Comparison of ENCODE assay signal across 14 cellular contexts in the genomic region with DNA sequence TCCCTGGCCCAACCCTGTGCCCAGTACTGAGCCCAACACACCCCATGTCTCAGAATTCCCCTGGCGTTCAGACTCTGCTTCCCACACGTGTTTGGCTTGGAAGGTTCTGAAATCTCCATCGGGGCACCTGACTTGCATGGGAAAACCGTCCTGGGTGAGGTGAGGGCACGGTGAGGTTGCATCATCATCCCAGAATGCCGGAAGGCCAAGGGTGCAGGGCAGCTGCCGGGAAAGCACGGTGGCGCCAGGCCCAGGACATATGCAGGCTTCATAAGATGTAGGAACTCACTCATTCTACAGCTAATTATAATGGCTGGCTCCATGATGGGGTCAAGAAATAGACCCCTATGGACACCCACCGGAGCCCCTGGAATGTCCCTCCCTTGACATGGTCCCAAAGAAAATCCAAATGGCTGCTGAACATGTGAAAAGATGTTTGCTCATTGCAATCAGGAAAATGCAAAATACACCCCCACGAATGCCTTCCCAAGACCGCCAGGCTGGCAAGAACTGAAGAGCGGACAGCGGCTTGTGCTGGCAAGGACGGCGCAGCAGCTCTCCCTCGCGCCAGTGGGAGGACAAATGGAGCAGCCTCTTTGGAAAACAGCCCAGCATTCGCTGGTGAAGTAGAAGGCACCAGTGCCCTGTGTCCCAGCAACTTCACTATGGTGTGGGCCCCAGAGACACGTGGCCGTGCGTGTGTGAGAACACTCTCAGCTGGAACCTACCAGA. TPM values are rescaled to one million over a fixed set of nuclear protein-coding genes. Genes with fewer than 3 reads are reported as not detected.
DNase-seq lines count a peak whose midpoint lies in the region; ATAC-seq, FAIRE-seq and TF ChIP-seq lines count a peak whose summit lies in the region.
"Had no signal": no experiment of that assay in that cellular context is flagged by ENCODE, and none has a peak within 500 bp of the region (broad histone marks: within the 10 kb centered on the region; RNA-seq: fewer than 3 reads in every experiment).

No MANE protein-coding gene starts in this region.

- H2BK15ac ChIP-seq in H1 (ENCODE audit: low read length): peak overlapping the region; percentile 72; the same call in 1 of the 2 replicates

- H4K5ac ChIP-seq in H1 (ENCODE audit: insufficient read length, low read depth, low read length): no peak overlapping the region

- TF ChIP-seq CTCF in H1 (IDR thresholded peaks at IDR 0.05; ENCODE audit: control extremely low read depth in 1 of 3, insufficient read depth in 1 of 3, low read depth in 1 of 3, low read length in 3 of 3): no peak

- H3K4me3 ChIP-seq in H1 (ENCODE audit: extremely low read depth in 1 of 4, insufficient read depth in 2 of 4, low read depth in 3 of 4, low read length in 4 of 4): no peak overlapping the region
- H3K4me3 ChIP-seq: MG63, skin epidermis had no signal

- no peak for TF ChIP-seq RAD21 in H1 (IDR thresholded peaks at IDR 0.05 in 1 of 2, conservative IDR thresholded peaks at IDR 0.05 in 1 of 2; ENCODE audit: low read depth in 2 of 2, low read length in 2 of 2)

- no peak overlapping the region for H2BK20ac ChIP-seq in H1 (ENCODE audit: low read length)

- no peak overlapping the region for H2BK12ac ChIP-seq in H1 (ENCODE audit: low read depth, low read length)

- no peak overlapping the region for H4K91ac ChIP-seq in H1 (replicated peaks; ENCODE audit: insufficient read length, low read length)

- no peak for TF ChIP-seq POLR2A in H1 (IDR thresholded peaks at IDR 0.05; ENCODE audit: control extremely low read depth in 1 of 2, low read depth in 2 of 2, low read length in 2 of 2)

- H3K4ac ChIP-seq in H1 (replicated peaks; ENCODE audit: insufficient read length, low read depth, low read length): no peak overlapping the region

- peak overlapping the region; percentile 83 for H4K8ac ChIP-seq in H1 (ENCODE audit: extremely low read depth, insufficient read depth, low read length)

- intact Hi-C loops in activated naive CD4-positive, alpha-beta T cell treated with anti-CD3 and anti-CD28 coated beads for 36 hours (cut with micrococcal nuclease): no loop called here

- H3K27ac ChIP-seq in H1 (ENCODE audit: low read depth, low read length): no peak overlapping the region
- H3K27ac ChIP-seq: skin epidermis had no signal

- no peaks in the 10 kb centered on the region for H3K9me3 ChIP-seq in H1 (ENCODE audit: insufficient read depth in 2 of 2, low read depth in 1 of 2, low read length in 1 of 2)
- H3K9me3 ChIP-seq: MG63 had no signal

- H3K56ac ChIP-seq in H1 (replicated peaks; ENCODE audit: insufficient read length, low read depth, low read length): no peak overlapping the region

- H2BK120ac ChIP-seq in H1 (replicated peaks; ENCODE audit: low read depth, low read length): no peak overlapping the region

- H3K18ac ChIP-seq in H1 (ENCODE audit: extremely low read depth, low read length): no peak overlapping the region

- H3K9me3 Mint-ChIP-seq in activated naive CD4-positive, alpha-beta T cell treated with anti-CD3 and anti-CD28 coated beads, Interleukin-2, amount 10 ng/mL, durations not matched to agents 7 days and 5 days: no peaks in the 10 kb centered on the region
- H3K9me3 Mint-ChIP-seq in activated naive CD4-positive, alpha-beta T cell treated with anti-CD3 and anti-CD28 coated beads for 36 hours: no peaks in the 10 kb centered on the region
- H3K9me3 Mint-ChIP-seq: activated naive CD8-positive, alpha-beta T cell treated with anti-CD3 and anti-CD28 coated beads, Interleukin-2, amount 50 U/mL, for 24 hours; dendritic cell treated with granulocyte-macrophage colony-stimulating factor and Interleukin-4, amounts not matched to agents 40 ng/mL and 50 ng/mL, for 4 days had no signal

- H3K79me2 ChIP-seq in H1 (ENCODE audit: control insufficient read depth in 1 of 2, insufficient read depth in 2 of 2, low read length in 2 of 2): peaks cover 0 to 10% of the 10 kb centered on the region in 2 experiments; a peak in 1 of 4 replicates

- peak overlapping the region; percentile 23 for H3K4me3 Mint-ChIP-seq in activated naive CD4-positive, alpha-beta T cell treated with anti-CD3 and anti-CD28 coated beads, Interleukin-2, amount 10 ng/mL, durations not matched to agents 7 days and 5 days
- H3K4me3 Mint-ChIP-seq in activated naive CD4-positive, alpha-beta T cell treated with anti-CD3 and anti-CD28 coated beads for 36 hours: no peak overlapping the region
- H3K4me3 Mint-ChIP-seq: activated CD8-positive, alpha-beta memory T cell treated with anti-CD3 and anti-CD28 coated beads, Interleukin-2, amount 10 ng/mL, durations not matched to agents 7 days and 5 days; activated naive CD8-positive, alpha-beta T cell treated with anti-CD3 and anti-CD28 coated beads, Interleukin-2, amount 50 U/mL, for 24 hours; dendritic cell treated with granulocyte-macrophage colony-stimulating factor and Interleukin-4, amounts not matched to agents 40 ng/mL and 50 ng/mL, for 4 days had no signal

- H3K36me3 Mint-ChIP-seq in activated naive CD4-positive, alpha-beta T cell treated with anti-CD3 and anti-CD28 coated beads, Interleukin-2, amount 10 ng/mL, durations not matched to agents 7 days and 5 days: no peaks in the 10 kb centered on the region
- H3K36me3 Mint-ChIP-seq in activated naive CD4-positive, alpha-beta T cell treated with anti-CD3 and anti-CD28 coated beads for 36 hours (ENCODE audit: low read depth): no peaks in the 10 kb centered on the region
- H3K36me3 Mint-ChIP-seq: activated CD8-positive, alpha-beta memory T cell treated with anti-CD3 and anti-CD28 coated beads, Interleukin-2, amount 10 ng/mL, durations not matched to agents 7 days and 5 days had no signal

- no peak for FAIRE-seq in H1 (lab: Jason Lieb, UNC)
- FAIRE-seq: A204.1 had no signal

- TF ChIP-seq EP300 in H1 (IDR thresholded peaks at IDR 0.05; ENCODE audit: borderline replicate concordance in 1 of 2, low read depth in 2 of 2, low read length in 2 of 2): no peak

- H3K9ac ChIP-seq in H1 (replicated peaks in 1 of 4; ENCODE audit: extremely low read depth in 1 of 4, low read depth in 3 of 4, low read length in 3 of 4): no peak overlapping the region

- H3K79me1 ChIP-seq in H1 (ENCODE audit: low read depth, low read length): peaks cover 20% of the 10 kb centered on the region

- no peak overlapping the region; a peak in 1 of 4 replicates for H3K4me2 ChIP-seq in H1 (ENCODE audit: insufficient read depth in 1 of 2, low read depth in 2 of 2, low read length in 2 of 2)

- H2AFZ ChIP-seq in H1 (ENCODE audit: low read length): no peak overlapping the region

- DNase-seq in activated naive CD4-positive, alpha-beta T cell treated with anti-CD3 and anti-CD28 coated beads, Interleukin-2, amount 10 ng/mL, durations not matched to agents 7 days and 5 days: no peak
- DNase-seq in activated naive CD4-positive, alpha-beta T cell treated with anti-CD3 and anti-CD28 coated beads for 36 hours: no peak
- no peak for DNase-seq in H1 (ENCODE audit: low read depth in 1 of 2, low spot score in 2 of 2)
- DNase-seq in middle frontal gyrus (ENCODE audit: extremely low spot score, low spot score): peak; percentile 71
- DNase-seq in NCI-H446 (lab: John Stamatoyannopoulos, UW): no peak
- no peak for DNase-seq in NCI-H82 (lab: John Stamatoyannopoulos, UW)
- DNase-seq: activated CD8-positive, alpha-beta memory T cell treated with anti-CD3 and anti-CD28 coated beads, Interleukin-2, amount 10 ng/mL, durations not matched to agents 7 days and 5 days; activated naive CD8-positive, alpha-beta T cell treated with anti-CD3 and anti-CD28 coated beads, Interleukin-2, amount 50 U/mL, for 24 hours; MG63 had no signal

- 92% methylated on average over 22 of the region's 22 CpGs; no CpG with 5 or more reads in 1 of the 2 experiments for WGBS in H1 (ENCODE audit: extremely low coverage in 1 of 2, insufficient coverage in 1 of 2, insufficient read length in 1 of 2, insufficient replicate concordance in 2 of 2, low coverage in 1 of 2, low lambda C conversion rate in 2 of 2, missing lambda C conversion rate in 1 of 2), 2 experiments

- peak overlapping the region; percentile 55; the same call in 1 of the 2 replicates for H2BK5ac ChIP-seq in H1 (ENCODE audit: low read depth, low read length)

- H3K4me1 ChIP-seq in H1 (replicated peaks in 1 of 4; ENCODE audit: control insufficient read depth in 3 of 4, insufficient read depth in 4 of 4, low read length in 3 of 4): peaks cover 3 to 51% (median 24%) of the 10 kb centered on the region in 4 experiments

- peaks cover 0 to 3% (median 0%) of the 10 kb centered on the region in 4 experiments; a peak in 2 of 7 replicates for H3K27me3 ChIP-seq in H1 (replicated peaks in 1 of 4; ENCODE audit: control insufficient read depth in 3 of 4, extremely low read depth in 1 of 4, insufficient read depth in 3 of 4, low read length in 3 of 4)
- H3K27me3 ChIP-seq: MG63 had no signal

- H3K23me2 ChIP-seq in H1 (ENCODE audit: low read depth, low read length): peaks cover 9% of the 10 kb centered on the region; the same call in 1 of the 2 replicates

- H3K14ac ChIP-seq in H1 (ENCODE audit: insufficient read length): no peak overlapping the region

- no peak overlapping the region for H3K27ac Mint-ChIP-seq in activated naive CD4-positive, alpha-beta T cell treated with anti-CD3 and anti-CD28 coated beads, Interleukin-2, amount 10 ng/mL, durations not matched to agents 7 days and 5 days
- H3K27ac Mint-ChIP-seq in activated naive CD4-positive, alpha-beta T cell treated with anti-CD3 and anti-CD28 coated beads for 36 hours: no peak overlapping the region
- H3K27ac Mint-ChIP-seq: activated CD8-positive, alpha-beta memory T cell treated with anti-CD3 and anti-CD28 coated beads, Interleukin-2, amount 10 ng/mL, durations not matched to agents 7 days and 5 days; activated naive CD8-positive, alpha-beta T cell treated with anti-CD3 and anti-CD28 coated beads, Interleukin-2, amount 50 U/mL, for 24 hours; dendritic cell treated with granulocyte-macrophage colony-stimulating factor and Interleukin-4, amounts not matched to agents 40 ng/mL and 50 ng/mL, for 4 days had no signal

- POLR2A ChIA-PET in H1 (lab: Charles Lee; ENCODE audit: partially characterized antibody): interaction anchor here (0.8 to 2.5 kb wide), 7 partner anchors 10 to 65 kb away, joined by 3 to 6 read pairs (median 4); no protein-coding TSS in a partner anchor

- no peaks in the 10 kb centered on the region for H3K4me1 Mint-ChIP-seq in activated naive CD4-positive, alpha-beta T cell treated with anti-CD3 and anti-CD28 coated beads, Interleukin-2, amount 10 ng/mL, durations not matched to agents 7 days and 5 days
- H3K4me1 Mint-ChIP-seq in activated naive CD4-positive, alpha-beta T cell treated with anti-CD3 and anti-CD28 coated beads for 36 hours (ENCODE audit: low read depth): no peaks in the 10 kb centered on the region
- H3K4me1 Mint-ChIP-seq: activated CD8-positive, alpha-beta memory T cell treated with anti-CD3 and anti-CD28 coated beads, Interleukin-2, amount 10 ng/mL, durations not matched to agents 7 days and 5 days; activated naive CD8-positive, alpha-beta T cell treated with anti-CD3 and anti-CD28 coated beads, Interleukin-2, amount 50 U/mL, for 24 hours had no signal

- peaks cover 0 to 18% of the 10 kb centered on the region in 2 experiments for H4K20me1 ChIP-seq in H1 (replicated peaks in 1 of 2; ENCODE audit: control insufficient read depth in 1 of 2, insufficient read depth in 2 of 2, low read length in 2 of 2)

- no peak overlapping the region for H3K23ac ChIP-seq in H1 (ENCODE audit: insufficient read length)

- CTCF ChIA-PET in activated naive CD4-positive, alpha-beta T cell treated with anti-CD3 and anti-CD28 coated beads, Interleukin-2, amount 10 ng/mL, durations not matched to agents 7 days and 5 days (lab: Charles Lee): no interaction called here
- CTCF ChIA-PET in activated naive CD4-positive, alpha-beta T cell treated with anti-CD3 and anti-CD28 coated beads for 36 hours (lab: Charles Lee): no interaction called here
- CTCF ChIA-PET in H1 (lab: Charles Lee; ENCODE audit: partially characterized antibody): interaction anchor here (0.7 to 3.8 kb wide), 4 partner anchors 15 to 138 kb away, joined by 3 to 18 read pairs (median 4); no protein-coding TSS in a partner anchor

- ATAC-seq in GM18498 (IDR thresholded peaks at IDR 0.05; ENCODE audit: unreplicated experiment) (no peak), GM19397 (IDR thresholded peaks at IDR 0.05; ENCODE audit: unreplicated experiment) (no peak)
- ATAC-seq: activated CD8-positive, alpha-beta memory T cell treated with anti-CD3 and anti-CD28 coated beads, Interleukin-2, amount 10 ng/mL, durations not matched to agents 7 days and 5 days; activated naive CD8-positive, alpha-beta T cell treated with anti-CD3 and anti-CD28 coated beads, Interleukin-2, amount 50 U/mL, for 24 hours had no signal

- no peak overlapping the region for H2AK5ac ChIP-seq in H1 (ENCODE audit: low read depth, low read length)

- H3K27me3 Mint-ChIP-seq in activated naive CD4-positive, alpha-beta T cell treated with anti-CD3 and anti-CD28 coated beads, Interleukin-2, amount 10 ng/mL, durations not matched to agents 7 days and 5 days: peaks cover 49% of the 10 kb centered on the region
- H3K27me3 Mint-ChIP-seq in activated naive CD4-positive, alpha-beta T cell treated with anti-CD3 and anti-CD28 coated beads for 36 hours (ENCODE audit: low read depth): peaks cover 18% of the 10 kb centered on the region

- H3K36me3 ChIP-seq in H1 (ENCODE audit: control insufficient read depth in 2 of 4, insufficient read depth in 4 of 4, low read length in 3 of 4): peaks cover 2 to 9% (median 3%) of the 10 kb centered on the region in 4 experiments; a peak in 4 of 8 replicates
- H3K36me3 ChIP-seq: MG63 had no signal

RNA-seq across cellular contexts. Expression of a gene that starts 2.3 kb away (rescaled TPM):
- not detected for total RNA-seq in activated naive CD4-positive, alpha-beta T cell treated with anti-CD3 and anti-CD28 coated beads for 36 hours
- 16.7 and 19.3 TPM in 2 replicates for total RNA-seq in H1 (2021; fragmentation: NEBNext Ultra II Directional; extraction: Animal tissue kit (Norgen Biotek cat#: 25700))
- polyA plus RNA-seq in H1 (2011; rRNA removed): 7.5 and 10.4 TPM in 2 replicates
- polyA plus RNA-seq in H1 (2011; cell fraction: cytosol; rRNA removed): 8.2 TPM
- 24.2 TPM for polyA plus RNA-seq in H1 (2011; cell fraction: nucleus; rRNA removed)
- 10.6 to 18.0 TPM (median 14.3 TPM) in 4 replicates for polyA plus RNA-seq in H1 (2012, experiment 1 of 2)
- 7.0 TPM for polyA plus RNA-seq in H1 (2012, experiment 2 of 2)
- polyA plus RNA-seq in H1 (2013, experiment 1 of 2): 6.2 TPM
- polyA plus RNA-seq in H1 (2013, experiment 2 of 2): 5.8 TPM
- polyA minus RNA-seq in H1 (2011; rRNA and poly(A)+ RNA removed): 14.2 and 17.3 TPM in 2 replicates
- 9.8 TPM for polyA minus RNA-seq in H1 (2011; cell fraction: cytosol; rRNA and poly(A)+ RNA removed)
- 27.6 TPM for polyA minus RNA-seq in H1 (2011; cell fraction: nucleus; rRNA and poly(A)+ RNA removed)

Comparison
In these comparisons a context has a peak if more than half of its experiments do, and no peak if none do; other contexts are left out.
1. RNA of a gene that starts 2.3 kb away (total RNA-seq): 16.7 to 19.3 TPM in H1; not detected in activated naive CD4-positive, alpha-beta T cell treated with anti-CD3 and anti-CD28 coated beads for 36 hours; every median in the first group is over 10 times any median in the second.